In the genomic region with DNA sequence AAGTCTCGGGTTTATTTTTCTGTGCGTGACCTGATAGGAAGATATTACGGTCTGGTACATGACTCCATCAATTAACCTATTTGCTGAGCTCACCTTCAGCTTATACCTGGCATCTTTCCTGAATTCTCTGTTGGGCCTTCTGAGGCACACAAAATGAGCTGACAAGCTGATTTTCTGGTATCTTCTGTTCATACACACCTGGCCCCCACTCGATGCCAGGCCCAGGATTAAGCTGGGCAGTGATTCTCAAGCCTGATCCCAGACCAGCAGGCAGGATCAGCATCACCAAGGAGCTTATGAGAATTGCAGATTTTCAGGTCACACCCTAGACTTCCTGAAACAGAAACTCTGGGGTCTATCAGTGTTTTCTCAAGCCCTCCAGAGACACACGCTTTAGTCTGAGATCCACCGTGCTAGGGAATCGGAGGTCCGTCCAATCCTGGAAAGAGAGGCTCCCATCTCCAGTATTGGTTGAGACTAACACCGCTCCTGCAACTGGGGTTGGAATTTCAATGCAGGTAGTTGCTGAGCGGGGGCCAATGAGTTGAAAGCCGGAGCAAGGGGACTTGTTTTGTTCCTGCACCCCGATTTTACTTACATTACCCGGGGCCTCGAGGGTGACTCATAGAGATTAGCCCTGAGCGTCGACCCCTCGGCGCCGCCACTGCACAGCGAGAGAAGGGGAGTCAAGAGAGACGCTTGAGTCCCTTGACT, we compare ENCODE assay signal across 8 cellular contexts. TPM values are rescaled to one million over a fixed set of nuclear protein-coding genes. Genes with fewer than 3 reads are reported as not detected.
DNase-seq lines count a peak whose midpoint lies in the region; ATAC-seq and TF ChIP-seq lines count a peak whose summit lies in the region.

No MANE protein-coding gene starts in this region.

- H2AFZ ChIP-seq in smooth muscle cell (ENCODE audit: low read depth): peak overlapping the region; percentile 94

- CTCF ChIA-PET in activated CD8-positive, alpha-beta T cell treated with anti-CD3 and anti-CD28 coated beads for 36 hours (lab: Charles Lee): interaction anchor here (0.6 to 3.4 kb wide), 14 partner anchors 9 to 148 kb away, joined by 3 to 24 read pairs (median 4); partner anchors contain the start of gene RPL14

- intact Hi-C loops in activated CD8-positive, alpha-beta T cell treated with anti-CD3 and anti-CD28 coated beads for 36 hours (cut with micrococcal nuclease): no loop called here
- intact Hi-C loops in right cardiac atrium (cut with DNase I): no loop called here

- H3K4me1 Mint-ChIP-seq in activated CD8-positive, alpha-beta T cell treated with anti-CD3 and anti-CD28 coated beads for 36 hours (ENCODE audit: low read depth): peaks cover 24% of the 10 kb centered on the region

- H3K79me2 ChIP-seq in smooth muscle cell (ENCODE audit: low read depth): peaks cover 18% of the 10 kb centered on the region

- POLR2A ChIA-PET in activated CD8-positive, alpha-beta T cell treated with anti-CD3 and anti-CD28 coated beads for 36 hours (lab: Charles Lee): interaction anchor here (0.6 to 1.3 kb wide), 5 partner anchors 9 to 925 kb away, joined by 3 to 6 read pairs (median 3); no protein-coding TSS in a partner anchor

- ATAC-seq in GM21528 (IDR thresholded peaks at IDR 0.05; ENCODE audit: low FRiP score, unreplicated experiment): peak; percentile 5
- peak; percentile 3 for ATAC-seq in activated CD8-positive, alpha-beta T cell treated with anti-CD3 and anti-CD28 coated beads for 36 hours
- ATAC-seq in right cardiac atrium: peak in 1 of 2 donors; percentile 10
- no peak for ATAC-seq in HG02981 (IDR thresholded peaks at IDR 0.05; ENCODE audit: unreplicated experiment)

- peak overlapping the region; percentile 84 for H3K4me2 ChIP-seq in smooth muscle cell

- no peaks in the 10 kb centered on the region for H4K20me1 ChIP-seq in smooth muscle cell (ENCODE audit: low read depth)

- H3K9me3 ChIP-seq in BE2C (no peaks in the 10 kb centered on the region), right cardiac atrium (ENCODE audit: control insufficient read depth, low read length) (no peaks in the 10 kb centered on the region), smooth muscle cell (replicated peaks; ENCODE audit: low read depth) (no peaks in the 10 kb centered on the region)

- H3K36me3 Mint-ChIP-seq in activated CD8-positive, alpha-beta T cell treated with anti-CD3 and anti-CD28 coated beads for 36 hours (ENCODE audit: low read depth): peaks cover 23% of the 10 kb centered on the region

- no peaks in the 10 kb centered on the region for H3K27me3 ChIP-seq in BE2C
- H3K27me3 ChIP-seq in right cardiac atrium (ENCODE audit: control insufficient read depth, insufficient read depth): no peaks in the 10 kb centered on the region
- no peaks in the 10 kb centered on the region for H3K27me3 ChIP-seq in smooth muscle cell (ENCODE audit: low read depth)

- peaks cover 9% of the 10 kb centered on the region for H3F3A ChIP-seq in smooth muscle cell (ENCODE audit: low read depth)

- H3K9me3 Mint-ChIP-seq in activated CD8-positive, alpha-beta T cell treated with anti-CD3 and anti-CD28 coated beads for 36 hours: no peaks in the 10 kb centered on the region

- peak overlapping the region; percentile 100 for H3K27ac ChIP-seq in right cardiac atrium (ENCODE audit: low read length)
- H3K27ac ChIP-seq in smooth muscle cell (ENCODE audit: low read depth): peak overlapping the region; percentile 93

- TF ChIP-seq CTCF in BE2C (IDR thresholded peaks at IDR 0.05; ENCODE audit: low read depth, low read length): no peak
- no peak for TF ChIP-seq CTCF in activated CD8-positive, alpha-beta T cell treated with anti-CD3 and anti-CD28 coated beads for 36 hours (IDR thresholded peaks at IDR 0.05)
- no peak for TF ChIP-seq CTCF in smooth muscle cell (IDR thresholded peaks at IDR 0.05; ENCODE audit: borderline replicate concordance, insufficient read depth, poor library complexity, severe bottlenecking)

- H3K4me3 Mint-ChIP-seq in activated CD8-positive, alpha-beta T cell treated with anti-CD3 and anti-CD28 coated beads for 36 hours: peak overlapping the region; percentile 98

- H3K27ac Mint-ChIP-seq in activated CD8-positive, alpha-beta T cell treated with anti-CD3 and anti-CD28 coated beads for 36 hours: peak overlapping the region; percentile 97

- H3K9ac ChIP-seq in smooth muscle cell (ENCODE audit: low read depth): peak overlapping the region; percentile 61

- H3K36me3 ChIP-seq in BE2C (peaks cover 18% of the 10 kb centered on the region), smooth muscle cell (ENCODE audit: low read depth) (peaks cover 5% of the 10 kb centered on the region)

- H3K27me3 Mint-ChIP-seq in activated CD8-positive, alpha-beta T cell treated with anti-CD3 and anti-CD28 coated beads for 36 hours: no peaks in the 10 kb centered on the region

- DNase-seq in BE2C: no peak
- no peak for DNase-seq in activated CD8-positive, alpha-beta T cell treated with anti-CD3 and anti-CD28 coated beads for 36 hours
- peak in 1 of 3 donors; percentile 57 for DNase-seq in right cardiac atrium
- DNase-seq in smooth muscle cell (lab: John Stamatoyannopoulos, UW; ENCODE audit: unreplicated experiment): no peak
- no peak for DNase-seq in HT-29 (ENCODE audit: low spot score)
- DNase-seq in NCI-H1105 treated with DMSO at 0.1 percent for 48 hours (lab: John Stamatoyannopoulos, UW): no peak

- 18% methylated on average over 21 of the region's 21 CpGs for WGBS in right cardiac atrium
- 32% methylated on average over 21 of the region's 21 CpGs for whole genome bisulfite sequencing in smooth muscle cell (ENCODE audit: low lambda C conversion rate)

- H3K4me3 ChIP-seq in BE2C (ENCODE audit: low read depth, low read length) (peak overlapping the region; percentile 51), right cardiac atrium (ENCODE audit: low read length) (peak overlapping the region; percentile 98), smooth muscle cell (peak overlapping the region; percentile 95)

- no peaks in the 10 kb centered on the region; the same call in 1 of the 2 replicates for H3K4me1 ChIP-seq in BE2C
- peaks cover 6% of the 10 kb centered on the region for H3K4me1 ChIP-seq in right cardiac atrium (ENCODE audit: control insufficient read depth, insufficient read depth, low read length)
- peaks cover 13% of the 10 kb centered on the region for H3K4me1 ChIP-seq in smooth muscle cell (ENCODE audit: low read depth)

RNA-seq across cellular contexts. Expression of gene EIF1B, which starts 0.6 kb away (rescaled TPM):
- polyA plus RNA-seq in BE2C (2012; ENCODE audit: insufficient read depth, insufficient read length, low read depth): 29.7 TPM
- 10 to 100 TPM; 38.2 to 42.3 TPM for total RNA-seq in activated CD8-positive, alpha-beta T cell treated with anti-CD3 and anti-CD28 coated beads for 36 hours
- total RNA-seq in right cardiac atrium (100 to 1,000 TPM; 186 to 284 (median 246) TPM), smooth muscle cell (36.9 and 46.8 TPM in 2 replicates)
- polyA plus RNA-seq in right cardiac atrium (367 TPM), smooth muscle cell (87.7 and 91.7 TPM in 2 replicates)
- total RNA-seq in HT-29 (2014; rRNA removed; shearing (Covaris generic)): 2.9 and 3.0 TPM in 2 replicates
